Comparison of ENCODE assay signal across 8 cellular contexts in genomic region chr15:62708470-62708869, GRCh38.
"Had no signal": no experiment of that assay in that cellular context is flagged by ENCODE, and none has a peak within 500 bp of the region (broad histone marks: within the 10 kb centered on the region; RNA-seq: fewer than 3 reads in every experiment).

No MANE protein-coding gene starts in this region.

- H3K27ac ChIP-seq: GM23248 had no signal

- H3K9ac ChIP-seq: GM23248 had no signal

- H3K4me3 ChIP-seq: GM23248, GM23338, HAP-1 had no signal

- H3K36me3 ChIP-seq: HAP-1 had no signal

- DNase-seq: GM23248, GOT3, H9, HCEC 1CT, HFFc6 had no signal

- H3K9me3 ChIP-seq: HAP-1 had no signal

- H3K4me3 Mint-ChIP-seq: GM23338, H9, HFFc6 had no signal

- H3K27ac Mint-ChIP-seq: GM23338, H9, HFFc6 had no signal

- H3K9me3 Mint-ChIP-seq: GM23338, H9, HFFc6 had no signal

- ATAC-seq: HCT116 had no signal
